ENCODE assay signal across 9 cellular contexts in genomic region chr20:44056010-44056698, GRCh38.
A peak's percentile ranks its signal among the peaks of the same experiment; 100 is the strongest.
DNase-seq lines count a peak whose midpoint lies in the region; ATAC-seq, FAIRE-seq and TF ChIP-seq lines count a peak whose summit lies in the region.
"Had no signal": no experiment of that assay in that cellular context is flagged by ENCODE, and none has a peak within 500 bp of the region (broad histone marks: within the 10 kb centered on the region; RNA-seq: fewer than 3 reads in every experiment).

No MANE protein-coding gene starts in this region.

- no peaks in the 10 kb centered on the region for H3K27me3 ChIP-seq in endothelial cell of umbilical vein (ENCODE audit: control insufficient read depth in 2 of 2, insufficient read depth in 2 of 2, low read length in 2 of 2)

- no peaks in the 10 kb centered on the region for H3K36me3 Mint-ChIP-seq in activated T-helper 17 cell treated with anti-CD3 and anti-CD28 coated beads, Interleukin-2, amount 50 U/mL, for 72 hours (ENCODE audit: low read depth)
- H3K36me3 Mint-ChIP-seq: IgD-negative memory B cell had no signal

- DNase-seq in DMS 273 (lab: John Stamatoyannopoulos, UW; ENCODE audit: unreplicated experiment) (peak; percentile 66), Kasumi-1 (lab: John Stamatoyannopoulos, UW) (peak; percentile 24 to 52), endothelial cell of umbilical vein (ENCODE audit: low read depth, low spot score) (peak; percentile 26), nucleus accumbens (lab: John Stamatoyannopoulos, UW) (peak in 33 of 56 donors; percentile 6 to 66 (median 22)), KG1 (lab: John Stamatoyannopoulos, UW) (no peak)
- peak; percentile 56 for DNase-seq in activated CD4-positive, alpha-beta T cell treated with anti-CD3 and anti-CD28 coated beads for 1 hour

- intact Hi-C loops in endothelial cell of umbilical vein (cut with micrococcal nuclease): loop anchor here (1.0 to 2.0 kb wide), 2 partner anchors 24 to 37 kb away; no protein-coding TSS in a partner anchor

- POLR2A ChIA-PET in endothelial cell of umbilical vein (lab: Charles Lee): no interaction called here

- H3K4me3 ChIP-seq in endothelial cell of umbilical vein (replicated peaks in 1 of 3; ENCODE audit: insufficient read depth in 1 of 3, low read depth in 1 of 3, low read length in 3 of 3): no peak overlapping the region

- H3K27ac ChIP-seq in endothelial cell of umbilical vein (ENCODE audit: insufficient read depth, low read depth, low read length): no peak overlapping the region

- no peaks in the 10 kb centered on the region for H3K4me1 Mint-ChIP-seq in activated T-helper 17 cell treated with anti-CD3 and anti-CD28 coated beads, Interleukin-2, amount 50 U/mL, for 72 hours
- H3K4me1 Mint-ChIP-seq: IgD-negative memory B cell had no signal

- peak; percentile 43 to 68 for TF ChIP-seq CTCF in endothelial cell of umbilical vein (IDR thresholded peaks at IDR 0.05; ENCODE audit: extremely low read depth in 1 of 2, insufficient read depth in 1 of 2, low read depth in 1 of 2, low read length in 2 of 2)

- FAIRE-seq in endothelial cell of umbilical vein (lab: Jason Lieb, UNC): peak; percentile 68

- no peaks in the 10 kb centered on the region for H3K9me3 Mint-ChIP-seq in activated T-helper 17 cell treated with anti-CD3 and anti-CD28 coated beads, Interleukin-2, amount 50 U/mL, for 72 hours

- no TSS peak for BruUV-seq in endothelial cell of umbilical vein (replicated peaks; lab: Mats Ljungman, UMichigan)

- H3K4me3 Mint-ChIP-seq in activated T-helper 17 cell treated with anti-CD3 and anti-CD28 coated beads, Interleukin-2, amount 50 U/mL, for 72 hours: no peak overlapping the region

- H3K9ac ChIP-seq in endothelial cell of umbilical vein (replicated peaks; ENCODE audit: extremely low read depth, insufficient read depth, low read length): no peak overlapping the region

- no peak overlapping the region for H2AFZ ChIP-seq in endothelial cell of umbilical vein (ENCODE audit: low read depth, low read length)

- no peak for TF ChIP-seq POLR2A in endothelial cell of umbilical vein (IDR thresholded peaks at IDR 0.05; ENCODE audit: low read depth, low read length)

- H3K27me3 Mint-ChIP-seq in activated T-helper 17 cell treated with anti-CD3 and anti-CD28 coated beads, Interleukin-2, amount 50 U/mL, for 72 hours: no peaks in the 10 kb centered on the region

- H4K20me1 ChIP-seq in endothelial cell of umbilical vein (replicated peaks; ENCODE audit: control insufficient read depth, extremely low read depth, insufficient read depth, low read length): no peaks in the 10 kb centered on the region

- H3K9me3 ChIP-seq in endothelial cell of umbilical vein (replicated peaks; ENCODE audit: control insufficient read depth, insufficient read depth, low read length): no peaks in the 10 kb centered on the region

- no peaks in the 10 kb centered on the region for H3K9me1 ChIP-seq in endothelial cell of umbilical vein (replicated peaks; ENCODE audit: control insufficient read depth, extremely low read depth, insufficient read depth, low read length)

- no peaks in the 10 kb centered on the region for H3K36me3 ChIP-seq in endothelial cell of umbilical vein (ENCODE audit: control insufficient read depth in 2 of 2, extremely low read depth in 1 of 2, insufficient read depth in 2 of 2, low read length in 2 of 2)

- H3K4me1 ChIP-seq in endothelial cell of umbilical vein (ENCODE audit: control insufficient read depth, extremely low read depth, insufficient read depth, low read length): no peaks in the 10 kb centered on the region

- H3K79me2 ChIP-seq in endothelial cell of umbilical vein (ENCODE audit: control insufficient read depth, insufficient read depth, low read length): no peaks in the 10 kb centered on the region

- H3K27ac Mint-ChIP-seq in activated T-helper 17 cell treated with anti-CD3 and anti-CD28 coated beads, Interleukin-2, amount 50 U/mL, for 72 hours: no peak overlapping the region
- H3K27ac Mint-ChIP-seq: IgD-negative memory B cell had no signal

- H3K4me2 ChIP-seq in endothelial cell of umbilical vein (ENCODE audit: insufficient read depth, low read length): no peak overlapping the region

- dilution Hi-C loops in endothelial cell of umbilical vein (cut with MboI; ENCODE audit: extremely low pct_ligation_motif_present, low sequenced_read_pairs): no loop called here

- no peak for ATAC-seq in activated T-helper 17 cell treated with anti-CD3 and anti-CD28 coated beads, Interleukin-2, amount 50 U/mL, for 72 hours (replicated peaks)
- ATAC-seq in GM19463 (IDR thresholded peaks at IDR 0.05; ENCODE audit: unreplicated experiment): no peak

- CTCF ChIA-PET in endothelial cell of umbilical vein (lab: Charles Lee): interaction anchor here (0.6 to 4.5 kb wide), 6 partner anchors 24 to 134 kb away, joined by 3 to 34 read pairs (median 4); no protein-coding TSS in a partner anchor

TF ChIP-seq in endothelial cell of umbilical vein, 7 proteins besides CTCF, POLR2A, EP300 and RAD21:
- TF ChIP-seq MYC (IDR thresholded peaks at IDR 0.05; ENCODE audit: low read depth, low read length): no peak
- TF ChIP-seq FOS (IDR thresholded peaks at IDR 0.05; ENCODE audit: borderline replicate concordance, insufficient read depth, low read length): no peak
- no peak for TF ChIP-seq POLR2AphosphoS5 (IDR thresholded peaks at IDR 0.05; ENCODE audit: insufficient read depth, low read depth, low read length)
- no peak for TF ChIP-seq JUN (IDR thresholded peaks at IDR 0.05; ENCODE audit: borderline replicate concordance, insufficient read depth, insufficient read length, low read depth)
TF ChIP-seq in endothelial cell of umbilical vein: peak in this region for 0.
